Comparison of ENCODE assay signal across 25 cellular contexts in genomic region chr16:57329718-57330327, GRCh38. TPM values are rescaled to one million over a fixed set of nuclear protein-coding genes. Genes with fewer than 3 reads are reported as not detected.
DNase-seq lines count a peak whose midpoint lies in the region; ATAC-seq, FAIRE-seq and TF ChIP-seq lines count a peak whose summit lies in the region.
"Had no signal": no experiment of that assay in that cellular context is flagged by ENCODE, and none has a peak within 500 bp of the region (broad histone marks: within the 10 kb centered on the region; RNA-seq: fewer than 3 reads in every experiment).

No MANE protein-coding gene starts in this region.

- no peak for DNase-seq in stimulated activated naive CD8-positive, alpha-beta T cell treated with anti-CD3 and anti-CD28 coated beads, Interleukin-15, amount 100 ng/mL, for 72 hours
- DNase-seq in K562 (ENCODE audit: extremely low read depth in 1 of 4, low spot score in 3 of 4) (no peak), mesenteric fat pad (ENCODE audit: low spot score) (peak; percentile 30), WERI-Rb-1 (no peak), NCI-H1417 treated with DMSO at 0.1 percent for 48 hours (lab: John Stamatoyannopoulos, UW) (no peak)
- DNase-seq in stimulated activated CD4-positive, alpha-beta T cell treated with anti-CD3 and anti-CD28 coated beads, Interleukin-2, amount 100 ng/mL, for 24 hours = no peak
- DNase-seq: C1 segment of cervical spinal cord; Calu3; CD4-positive, alpha-beta memory T cell; COR-L47; DMS53; DMS79 treated with DMSO at 0.1 percent for 48 hours; GF-D8; GM23248; H7; HCEC 1CT had no signal

- TF ChIP-seq CTCF in K562 (IDR thresholded peaks at IDR 0.05 in 2 of 3, conservative IDR thresholded peaks at IDR 0.05 in 1 of 3; ENCODE audit: insufficient read depth in 2 of 3, low read depth in 1 of 3, low read length in 3 of 3) = no peak
- no peak for TF ChIP-seq CTCF in WERI-Rb-1 (IDR thresholded peaks at IDR 0.05; ENCODE audit: low read depth, low read length)

- no peaks in the 10 kb centered on the region for H4K20me1 ChIP-seq in K562 (replicated peaks; ENCODE audit: control insufficient read depth, insufficient read depth, low read length)

- H3K36me3 ChIP-seq in K562 (ENCODE audit: control insufficient read depth, insufficient read depth, low read length) = no peaks in the 10 kb centered on the region
- no peaks in the 10 kb centered on the region for H3K36me3 ChIP-seq in WERI-Rb-1

- H3K27me3 Mint-ChIP-seq in stimulated activated naive CD8-positive, alpha-beta T cell treated with anti-CD3 and anti-CD28 coated beads, Interleukin-15, Interleukin-2, amounts not matched to agents 100 ng/mL and 50 ng/mL, for 24 hours = peaks cover 14% of the 10 kb centered on the region
- H3K27me3 Mint-ChIP-seq in stimulated activated naive CD8-positive, alpha-beta T cell treated with anti-CD3 and anti-CD28 coated beads, Interleukin-15, amount 100 ng/mL, for 72 hours = peaks cover 2% of the 10 kb centered on the region
- H3K27me3 Mint-ChIP-seq: CD4-positive, alpha-beta memory T cell had no signal

- no peak overlapping the region for H3K4me2 ChIP-seq in K562 (ENCODE audit: insufficient read depth, low read length)

- no peak for ATAC-seq in stimulated activated naive CD8-positive, alpha-beta T cell treated with anti-CD3 and anti-CD28 coated beads, Interleukin-15, amount 100 ng/mL, for 72 hours
- ATAC-seq in K562 = no peak
- no peak for ATAC-seq in HG03460 (IDR thresholded peaks at IDR 0.05; ENCODE audit: unreplicated experiment)

- no peak for TF ChIP-seq POLR2A in K562 (conservative IDR thresholded peaks at IDR 0.05)

- no peaks in the 10 kb centered on the region for H3K4me1 ChIP-seq in K562 (replicated peaks in 1 of 2; ENCODE audit: control insufficient read depth in 2 of 2, insufficient read depth in 2 of 2, low read length in 2 of 2)

- CTCF ChIA-PET in K562 (lab: Yijun Ruan, JAX; ENCODE audit: low intra/inter-chr PET ratio) = interaction anchor here (0.7 kb wide), 1 partner anchor 12 kb away, joined by 4 read pairs; no protein-coding TSS in a partner anchor

- no peak overlapping the region for H3K4me3 ChIP-seq in K562
- H3K4me3 ChIP-seq in WERI-Rb-1 (ENCODE audit: low read depth, low read length) = no peak overlapping the region
- H3K4me3 ChIP-seq: GM23248 had no signal

- no peak for TF ChIP-seq EP300 in K562 (IDR thresholded peaks at IDR 0.05; ENCODE audit: low read length)

- H3K9ac ChIP-seq in K562 (ENCODE audit: insufficient read depth in 1 of 2, low read depth in 2 of 2, low read length in 2 of 2) = no peak overlapping the region
- H3K9ac ChIP-seq: GM23248 had no signal

- BruUV-seq in K562 (replicated peaks; lab: Mats Ljungman, UMichigan) = no TSS peak

- H3K27ac ChIP-seq in K562 (ENCODE audit: extremely low read depth, low read depth, low read length) = no peak overlapping the region
- no peak overlapping the region for H3K27ac ChIP-seq in WERI-Rb-1
- H3K27ac ChIP-seq: 22Rv1, GM23248 had no signal

- no peak for TF ChIP-seq RAD21 in K562 (CRISPR knock-in tag; conservative IDR thresholded peaks at IDR 0.05 in 1 of 2, IDR thresholded peaks at IDR 0.05 in 1 of 2)

- no peak overlapping the region for H3K4me3 Mint-ChIP-seq in stimulated activated naive CD8-positive, alpha-beta T cell treated with anti-CD3 and anti-CD28 coated beads, Interleukin-15, Interleukin-2, amounts not matched to agents 100 ng/mL and 50 ng/mL, for 24 hours
- H3K4me3 Mint-ChIP-seq in stimulated activated naive CD8-positive, alpha-beta T cell treated with anti-CD3 and anti-CD28 coated beads, Interleukin-15, amount 100 ng/mL, for 72 hours = no peak overlapping the region
- H3K4me3 Mint-ChIP-seq: CD4-positive, alpha-beta memory T cell had no signal

- H3K27me3 ChIP-seq in K562 (ENCODE audit: control insufficient read depth in 2 of 2, insufficient read depth in 2 of 2, low read length in 2 of 2) = peaks cover 4 to 15% of the 10 kb centered on the region in 2 experiments; a peak in 3 of 5 replicates
- H3K27me3 ChIP-seq in WERI-Rb-1 (ENCODE audit: insufficient read depth, low read depth, severe bottlenecking) = no peaks in the 10 kb centered on the region

- intact Hi-C loops in K562 (cut with micrococcal nuclease) = no loop called here

- H3K9me3 ChIP-seq in K562 (replicated peaks; ENCODE audit: control insufficient read depth, insufficient read depth, low read depth, low read length) = no peaks in the 10 kb centered on the region
- peaks cover 6% of the 10 kb centered on the region for H3K9me3 ChIP-seq in WERI-Rb-1 (ENCODE audit: severe bottlenecking)

- no peaks in the 10 kb centered on the region for H3K79me2 ChIP-seq in K562 (ENCODE audit: control insufficient read depth, insufficient read depth, low read length)

- H3K9me1 ChIP-seq in K562 (ENCODE audit: control insufficient read depth, insufficient read depth, low read length) = no peaks in the 10 kb centered on the region

- in situ Hi-C loops in K562 (cut with MboI) = no loop called here

- peak overlapping the region; percentile 37 for H3K27ac Mint-ChIP-seq in stimulated activated naive CD8-positive, alpha-beta T cell treated with anti-CD3 and anti-CD28 coated beads, Interleukin-15, Interleukin-2, amounts not matched to agents 100 ng/mL and 50 ng/mL, for 24 hours
- H3K27ac Mint-ChIP-seq in stimulated activated naive CD8-positive, alpha-beta T cell treated with anti-CD3 and anti-CD28 coated beads, Interleukin-15, amount 100 ng/mL, for 72 hours = no peak overlapping the region

- no peaks in the 10 kb centered on the region for H3K36me3 Mint-ChIP-seq in stimulated activated naive CD8-positive, alpha-beta T cell treated with anti-CD3 and anti-CD28 coated beads, Interleukin-15, Interleukin-2, amounts not matched to agents 100 ng/mL and 50 ng/mL, for 24 hours (ENCODE audit: low read depth)

- H3K9me3 Mint-ChIP-seq in stimulated activated naive CD8-positive, alpha-beta T cell treated with anti-CD3 and anti-CD28 coated beads, Interleukin-15, Interleukin-2, amounts not matched to agents 100 ng/mL and 50 ng/mL, for 24 hours = peaks cover 4% of the 10 kb centered on the region
- peaks cover 7 to 8% of the 10 kb centered on the region in 2 donors for H3K9me3 Mint-ChIP-seq in stimulated activated naive CD8-positive, alpha-beta T cell treated with anti-CD3 and anti-CD28 coated beads, Interleukin-15, amount 100 ng/mL, for 72 hours

- H2AFZ ChIP-seq in K562 (ENCODE audit: low read depth, low read length) = no peak overlapping the region
- H2AFZ ChIP-seq: GM23248 had no signal

- WGBS in K562 (ENCODE audit: insufficient coverage, low coverage, missing lambda C conversion rate) = 1% methylated on average over 8 of the region's 8 CpGs

- POLR2A ChIA-PET in K562 (lab: Yijun Ruan, JAX) = no interaction called here

- H3K4me1 Mint-ChIP-seq in stimulated activated naive CD8-positive, alpha-beta T cell treated with anti-CD3 and anti-CD28 coated beads, Interleukin-15, Interleukin-2, amounts not matched to agents 100 ng/mL and 50 ng/mL, for 24 hours (ENCODE audit: low read depth) = peaks cover 2% of the 10 kb centered on the region
- H3K4me1 Mint-ChIP-seq in stimulated activated naive CD8-positive, alpha-beta T cell treated with anti-CD3 and anti-CD28 coated beads, Interleukin-15, amount 100 ng/mL, for 72 hours = no peaks in the 10 kb centered on the region

- no peak for FAIRE-seq in K562 (lab: Jason Lieb, UNC)
- FAIRE-seq: GM19239, H1 had no signal

RNA-seq across cellular contexts. Expression of gene CCL22, which starts 28.8 kb away (rescaled TPM):
- not detected in 2 replicates for total RNA-seq in K562 (2011; cell fraction: chromatin; rRNA removed; ENCODE audit: low replicate concordance)
- not detected in 2 replicates for total RNA-seq in K562 (2011; cell fraction: nucleolus; rRNA removed)
- not detected in 2 replicates for total RNA-seq in K562 (2011; cell fraction: nucleoplasm; rRNA removed)
- total RNA-seq in K562 (2014; rRNA removed) = not detected in 2 replicates
- not detected in 2 replicates for total RNA-seq in K562 (2014; rRNA removed; fragmentation: Illumina TruSeq; extraction: Trizol)
- not detected in 2 replicates for total RNA-seq in K562 (2015; rRNA removed; fragmentation: Illumina TruSeq; extraction: Trizol)
- 0.29 and 0.60 TPM in 2 replicates for total RNA-seq in K562 (2021)
- polyA plus RNA-seq in K562 (2011; rRNA removed) = not detected in 2 replicates
- polyA plus RNA-seq in K562 (2011; cell fraction: cytosol; rRNA removed) = not detected in 2 replicates
- polyA plus RNA-seq in K562 (2011; cell fraction: nucleus; rRNA removed) = not detected in 2 replicates
- polyA plus RNA-seq in K562 (2012) = 0.04 and 0.06 TPM in 2 replicates
- 0.10 TPM in 1 of 2 replicates, not detected in the other for polyA plus RNA-seq in K562 (2014; fragmentation: Illumina TruSeq; extraction: Trizol)
- polyA plus RNA-seq in K562 (2014; fragmentation: Nextera tagmentation; extraction: Ambion mirVana) = under 1 TPM; 0.04 to 0.07 TPM
- polyA plus RNA-seq in K562 (2014; rRNA removed) = 0.04 TPM in 1 of 2 replicates, not detected in the other
- polyA minus RNA-seq in K562 (2011; rRNA and poly(A)+ RNA removed) = not detected in 2 replicates
- polyA minus RNA-seq in K562 (2011; cell fraction: cytosol; rRNA and poly(A)+ RNA removed) = not detected in 2 replicates
- polyA minus RNA-seq in K562 (2011; cell fraction: nucleus; rRNA and poly(A)+ RNA removed) = not detected in 2 replicates
- not detected for total RNA-seq in mesenteric fat pad
- total RNA-seq: A673, Daoy, G401, GM23248, H1, H7 had no signal
- polyA plus RNA-seq: BJ; CD4-positive, alpha-beta memory T cell; H1 had no signal

RNA-seq across cellular contexts. Expression of gene CX3CL1, which starts 42.5 kb away (rescaled TPM):
- not detected in 2 replicates for total RNA-seq in K562 (2011; cell fraction: chromatin; rRNA removed; ENCODE audit: low replicate concordance)
- total RNA-seq in K562 (2011; cell fraction: nucleolus; rRNA removed) = not detected in 2 replicates
- total RNA-seq in K562 (2011; cell fraction: nucleoplasm; rRNA removed) = not detected in 2 replicates
- total RNA-seq in K562 (2014; rRNA removed) (not detected in 2 replicates), K562 (2014; rRNA removed; fragmentation: Illumina TruSeq; extraction: Trizol) (not detected in 2 replicates), K562 (2015; rRNA removed; fragmentation: Illumina TruSeq; extraction: Trizol) (not detected in 2 replicates), K562 (2021) (0.09 and 0.16 TPM in 2 replicates), mesenteric fat pad (14.6 TPM)
- polyA plus RNA-seq in K562 (2011; rRNA removed) (not detected in 2 replicates), K562 (2014; fragmentation: Illumina TruSeq; extraction: Trizol) (not detected in 2 replicates), K562 (2014; fragmentation: Nextera tagmentation; extraction: Ambion mirVana) (not detected), K562 (2014; rRNA removed) (not detected in 2 replicates)
- polyA plus RNA-seq in K562 (2011; cell fraction: cytosol; rRNA removed) = not detected in 2 replicates
- polyA plus RNA-seq in K562 (2011; cell fraction: nucleus; rRNA removed) = not detected in 2 replicates
- not detected in 2 replicates for polyA plus RNA-seq in K562 (2012)
- polyA minus RNA-seq in K562 (2011; rRNA and poly(A)+ RNA removed) = not detected in 2 replicates
- polyA minus RNA-seq in K562 (2011; cell fraction: cytosol; rRNA and poly(A)+ RNA removed) = not detected in 2 replicates
- polyA minus RNA-seq in K562 (2011; cell fraction: nucleus; rRNA and poly(A)+ RNA removed) = not detected in 2 replicates
- total RNA-seq: A673; CD4-positive, alpha-beta memory T cell; G401; GM23248 had no signal
- polyA plus RNA-seq: CD4-positive, alpha-beta memory T cell; GM23248 had no signal

RNA-seq across cellular contexts. Expression of gene PLLP, which starts 45.4 kb away (rescaled TPM):
- total RNA-seq in K562 (2011; cell fraction: chromatin; rRNA removed; ENCODE audit: low replicate concordance) = 0.44 and 0.93 TPM in 2 replicates
- total RNA-seq in K562 (2011; cell fraction: nucleolus; rRNA removed) = 0.92 and 1.3 TPM in 2 replicates
- 0.81 and 1.4 TPM in 2 replicates for total RNA-seq in K562 (2011; cell fraction: nucleoplasm; rRNA removed)
- 0.09 TPM in 1 of 2 replicates, not detected in the other for total RNA-seq in K562 (2014; rRNA removed)
- total RNA-seq in K562 (2014; rRNA removed; fragmentation: Illumina TruSeq; extraction: Trizol) = 0.11 and 0.22 TPM in 2 replicates
- 0.11 and 0.51 TPM in 2 replicates for total RNA-seq in K562 (2015; rRNA removed; fragmentation: Illumina TruSeq; extraction: Trizol)
- total RNA-seq in K562 (2021) = 0.38 and 0.42 TPM in 2 replicates
- polyA plus RNA-seq in K562 (2011; rRNA removed) = 0.96 and 1.2 TPM in 2 replicates
- 1.4 and 3.5 TPM in 2 replicates for polyA plus RNA-seq in K562 (2011; cell fraction: cytosol; rRNA removed)
- 0.66 and 1.1 TPM in 2 replicates for polyA plus RNA-seq in K562 (2011; cell fraction: nucleus; rRNA removed)
- polyA plus RNA-seq in K562 (2012) = 0.65 and 0.80 TPM in 2 replicates
- 0.25 and 0.42 TPM in 2 replicates for polyA plus RNA-seq in K562 (2014; fragmentation: Illumina TruSeq; extraction: Trizol)
- polyA plus RNA-seq in K562 (2014; fragmentation: Nextera tagmentation; extraction: Ambion mirVana) = under 1 TPM; 0.10 to 0.15 TPM
- polyA plus RNA-seq in K562 (2014; rRNA removed) = 0.27 and 1.7 TPM in 2 replicates
- 0.33 and 1.8 TPM in 2 replicates for polyA minus RNA-seq in K562 (2011; rRNA and poly(A)+ RNA removed)
- 3.1 and 4.1 TPM in 2 replicates for polyA minus RNA-seq in K562 (2011; cell fraction: cytosol; rRNA and poly(A)+ RNA removed)
- 0.40 and 0.56 TPM in 2 replicates for polyA minus RNA-seq in K562 (2011; cell fraction: nucleus; rRNA and poly(A)+ RNA removed)
- total RNA-seq in mesenteric fat pad = 1.8 TPM
- total RNA-seq: GM23248 had no signal

Comparison
In these comparisons a context has a peak if more than half of its experiments do, and no peak if none do; other contexts are left out.
1. RNA of gene CX3CL1, which starts 42.5 kb away (total RNA-seq): 14.6 TPM in mesenteric fat pad (single experiment); 0.09 to 0.16 TPM in K562; every median in the first group is over 10 times any median in the second.